In genomic region chr2:191927991-191928390, GRCh38 we compare ENCODE assay signal across 13 cellular contexts.
DNase-seq lines count a peak whose midpoint lies in the region; ATAC-seq and TF ChIP-seq lines count a peak whose summit lies in the region.
"Had no signal": no experiment of that assay in that cellular context is flagged by ENCODE, and none has a peak within 500 bp of the region (broad histone marks: within the 10 kb centered on the region; RNA-seq: fewer than 3 reads in every experiment).

No MANE protein-coding gene starts in this region.

- peaks cover under 1% of the 10 kb centered on the region for H3K27me3 Mint-ChIP-seq in glutamatergic neuron (ENCODE audit: unreplicated experiment)

- no peak overlapping the region for H3K4me3 Mint-ChIP-seq in glutamatergic neuron (ENCODE audit: unreplicated experiment)

- H3K9me3 Mint-ChIP-seq in glutamatergic neuron (ENCODE audit: unreplicated experiment), result peaks cover 3% of the 10 kb centered on the region

- H3K4me3 ChIP-seq in AG10803 (ENCODE audit: low read length), result no peak overlapping the region
- H3K4me3 ChIP-seq in HUES64 (ENCODE audit: low read length), result no peak overlapping the region
- H3K4me3 ChIP-seq in astrocyte of the cerebellum (ENCODE audit: low read depth, low read length), result no peak overlapping the region
- H3K4me3 ChIP-seq in left lung, result no peak overlapping the region
- no peak overlapping the region for H3K4me3 ChIP-seq in transverse colon
- H3K4me3 ChIP-seq: testis had no signal

- H3K36me3 Mint-ChIP-seq in glutamatergic neuron (ENCODE audit: unreplicated experiment), result peaks cover 3% of the 10 kb centered on the region

- no peak overlapping the region for H3K27ac Mint-ChIP-seq in glutamatergic neuron (ENCODE audit: unreplicated experiment)

- no peak for TF ChIP-seq POLR2A in transverse colon (IDR thresholded peaks at IDR 0.05)

- TF ChIP-seq CTCF in AG10803 (conservative IDR thresholded peaks at IDR 0.05; ENCODE audit: low read length) (no peak), astrocyte of the cerebellum (IDR thresholded peaks at IDR 0.05; ENCODE audit: low read depth, low read length, missing control alignments) (no peak), left lung (IDR thresholded peaks at IDR 0.05) (no peak), transverse colon (IDR thresholded peaks at IDR 0.05) (no peak), glutamatergic neuron (IDR thresholded peaks at IDR 0.05; ENCODE audit: partially characterized antibody, unreplicated experiment) (no peak)

- intact Hi-C loops in left lung (cut with DNase I), result no loop called here
- intact Hi-C loops in transverse colon (cut with DNase I; ENCODE audit: low total_unique reads), result no loop called here

- no peaks in the 10 kb centered on the region for H3K36me3 ChIP-seq in HUES64 (ENCODE audit: insufficient read depth, low read length)
- H3K36me3 ChIP-seq in left lung, result no peaks in the 10 kb centered on the region
- H3K36me3 ChIP-seq in transverse colon, result no peaks in the 10 kb centered on the region

- WGBS in HUES64, result 82% methylated on average over 1 of the region's 3 CpGs
- 33 to 53% methylated on average over 1 to 3 of the region's 3 CpGs for WGBS in transverse colon (ENCODE audit: low coverage in 1 of 2), 2 donors

- H3K4me1 Mint-ChIP-seq in glutamatergic neuron (ENCODE audit: low read depth, unreplicated experiment), result peaks cover 33% of the 10 kb centered on the region

- no peak overlapping the region for H3K9ac ChIP-seq in HUES64 (ENCODE audit: low read depth, low read length)

- H3K4me1 ChIP-seq in HUES64 (ENCODE audit: insufficient read depth, low read length), result peaks cover 22% of the 10 kb centered on the region
- peaks cover 3 to 10% of the 10 kb centered on the region in 2 donors for H3K4me1 ChIP-seq in left lung
- H3K4me1 ChIP-seq in transverse colon, result peaks cover 0 to 34% (median 9%) of the 10 kb centered on the region in 4 donors
- H3K4me1 ChIP-seq: testis had no signal

- ATAC-seq in left lung, result peak; percentile 80

- DNase-seq in AG10803 (ENCODE audit: low read depth) (peak; percentile 79), astrocyte of the cerebellum (ENCODE audit: low read depth) (peak; percentile 93), left lung (no peak), NCI-H748 (lab: John Stamatoyannopoulos, UW; ENCODE audit: unreplicated experiment) (no peak), transverse colon (no peak), glutamatergic neuron (no peak)
- DNase-seq in stimulated activated CD4-positive, alpha-beta T cell treated with anti-CD3 and anti-CD28 coated beads, Interleukin-2, amount 100 ng/mL, for 24 hours, result no peak
- DNase-seq: activated T-cell treated with anti-CD3 and anti-CD28 coated beads, Interleukin-2, amount 50 U/mL, for 48 hours; DND-41; effector CD8-positive, alpha-beta T cell; NCI-H187 treated with DMSO at 0.1 percent for 48 hours; testis had no signal

- in situ Hi-C loops in astrocyte of the cerebellum (cut with HindIII; ENCODE audit: low sequenced_read_pairs), result no loop called here
- in situ Hi-C loops in transverse colon (cut with MboI; ENCODE audit: low pct_ligation_motif_present in 1 of 4, low pct_unique_long_range_greater_than_20kb in 1 of 4, low sequenced_read_pairs in 3 of 4), result no loop called here

- H3K27me3 ChIP-seq in HUES64 (ENCODE audit: insufficient read depth, low read length) (no peaks in the 10 kb centered on the region), left lung (no peaks in the 10 kb centered on the region), transverse colon (no peaks in the 10 kb centered on the region)
- H3K27me3 ChIP-seq: testis had no signal

- no peaks in the 10 kb centered on the region for H3K9me3 ChIP-seq in HUES64 (ENCODE audit: insufficient read depth, low read depth, low read length)
- no peaks in the 10 kb centered on the region for H3K9me3 ChIP-seq in left lung
- no peaks in the 10 kb centered on the region for H3K9me3 ChIP-seq in transverse colon
- H3K9me3 ChIP-seq: testis had no signal

- peak overlapping the region; percentile 77; the same call in 1 of the 2 replicates for H3K27ac ChIP-seq in HUES64 (ENCODE audit: low read depth, low read length)
- H3K27ac ChIP-seq in left lung, result peak overlapping the region; percentile 30 to 74
- peak overlapping the region in 2 of 4 donors; percentile 13 to 35 for H3K27ac ChIP-seq in transverse colon
- H3K27ac ChIP-seq: testis had no signal

- TF ChIP-seq EP300 in transverse colon (IDR thresholded peaks at IDR 0.05; ENCODE audit: low read depth), result no peak

Comparison
In these comparisons a context has a peak if more than half of its experiments do, and no peak if none do; other contexts are left out.
1. DNase-seq: peak in AG10803 (single experiment) and astrocyte of the cerebellum (single experiment); none in left lung (0 of 2), NCI-H748 (single experiment), transverse colon (single experiment), glutamatergic neuron (single experiment) and stimulated activated CD4-positive, alpha-beta T cell treated with anti-CD3 and anti-CD28 coated beads, Interleukin-2, amount 100 ng/mL, for 24 hours (0 of 2).